ENCODE assay signal across 18 cellular contexts in the genomic region with DNA sequence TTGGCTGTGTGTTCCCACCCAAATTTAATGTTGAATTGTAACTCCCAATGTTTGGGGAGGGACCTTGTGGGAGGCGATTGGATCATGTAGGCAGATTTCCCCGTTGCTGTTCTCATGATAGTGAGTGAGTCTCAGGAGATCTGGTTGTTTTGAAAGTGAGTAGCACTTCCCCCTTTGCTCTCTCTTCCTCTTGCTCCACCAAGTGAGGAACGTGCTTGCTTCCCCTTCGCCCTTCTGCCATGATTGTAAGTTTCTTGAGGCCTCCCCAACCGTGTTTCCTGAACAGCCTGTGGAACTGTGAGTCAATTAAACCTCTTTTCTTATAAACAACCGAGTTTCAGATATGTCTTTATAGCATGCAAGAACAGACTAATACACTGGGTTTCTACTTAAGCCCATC.
A peak's percentile ranks its signal among the peaks of the same experiment; 100 is the strongest.
DNase-seq lines count a peak whose midpoint lies in the region; ATAC-seq, FAIRE-seq and TF ChIP-seq lines count a peak whose summit lies in the region.
"Had no signal": no experiment of that assay in that cellular context is flagged by ENCODE, and none has a peak within 500 bp of the region (broad histone marks: within the 10 kb centered on the region; RNA-seq: fewer than 3 reads in every experiment).

No MANE protein-coding gene starts in this region.

- FAIRE-seq in GM18507 (lab: Jason Lieb, UNC), result peak; percentile 57
- FAIRE-seq: H1 had no signal

- intact Hi-C loops in spleen (cut with DNase I; ENCODE audit: low total_unique reads), result no loop called here

- H4K20me1 ChIP-seq in OCI-LY1 (ENCODE audit: insufficient read depth, low read length), result no peaks in the 10 kb centered on the region

- no peak overlapping the region for H3K4me2 ChIP-seq in OCI-LY1 (ENCODE audit: low read length)

- H3K4me3 ChIP-seq in OCI-LY1 (ENCODE audit: low read depth, low read length, poor library complexity, severe bottlenecking) (no peak overlapping the region), spleen (no peak overlapping the region)
- H3K4me3 ChIP-seq: body of pancreas had no signal

- DNase-seq in GM18507 (ENCODE audit: extremely low spot score, insufficient read length, low read depth) (no peak), Kasumi-1 (lab: John Stamatoyannopoulos, UW) (peak; percentile 23 to 27), spleen (no peak)
- DNase-seq: activated CD8-positive, alpha-beta T cell treated with anti-CD3 and anti-CD28 coated beads for 36 hours; activated gamma-delta T cell treated with Interleukin-2 at 50 U/mL for 16 hours; body of pancreas; CD4-positive, alpha-beta memory T cell; DMS153; erythroblast; foreskin fibroblast; stimulated activated CD4-positive, alpha-beta T cell treated with anti-CD3 and anti-CD28 coated beads, Interleukin-15, amount 100 ng/mL, for 24 hours had no signal

- H3K27ac ChIP-seq in OCI-LY1 (ENCODE audit: low read depth, low read length, poor library complexity, severe bottlenecking), result peak overlapping the region; percentile 39
- peak overlapping the region in 7 of 8 donors; percentile 33 to 82 (median 68) for H3K27ac ChIP-seq in spleen
- H3K27ac ChIP-seq: body of pancreas had no signal

- peaks cover 32% of the 10 kb centered on the region for H3K9me3 ChIP-seq in OCI-LY1 (ENCODE audit: low read length)
- peaks cover 0 to 65% (median 50%) of the 10 kb centered on the region in 8 donors for H3K9me3 ChIP-seq in spleen
- H3K9me3 ChIP-seq: body of pancreas had no signal

- WGBS in spleen, 5 donors, result 39 to 49% (median 47%) methylated on average over 6 of the region's 6 CpGs

- peaks cover 74% of the 10 kb centered on the region for H3K36me3 ChIP-seq in OCI-LY1 (ENCODE audit: insufficient read depth, low read length)
- H3K36me3 ChIP-seq in spleen, result peaks cover 0 to 37% (median 7%) of the 10 kb centered on the region in 6 donors

- no peak overlapping the region for H2AFZ ChIP-seq in OCI-LY1 (ENCODE audit: low read length)

- H3K79me2 ChIP-seq in OCI-LY1 (ENCODE audit: insufficient read depth, low read length), result peaks cover 66% of the 10 kb centered on the region

- TF ChIP-seq POLR2A in spleen (IDR thresholded peaks at IDR 0.05), result no peak

- H3K4me1 ChIP-seq in OCI-LY1 (ENCODE audit: insufficient read depth, low read length, severe bottlenecking), result peaks cover 42% of the 10 kb centered on the region
- H3K4me1 ChIP-seq in spleen, result no peaks in the 10 kb centered on the region

- ATAC-seq in GM19455 (IDR thresholded peaks at IDR 0.05; ENCODE audit: unreplicated experiment) (no peak), HG03520 (IDR thresholded peaks at IDR 0.05; ENCODE audit: unreplicated experiment) (no peak), GM21390 (IDR thresholded peaks at IDR 0.05; ENCODE audit: unreplicated experiment) (no peak), HG03354 (IDR thresholded peaks at IDR 0.05; ENCODE audit: poor library complexity, severe bottlenecking, unreplicated experiment) (no peak)
- ATAC-seq: activated CD8-positive, alpha-beta T cell treated with anti-CD3 and anti-CD28 coated beads for 36 hours; body of pancreas; sciatic nerve had no signal

- H3K9ac ChIP-seq in OCI-LY1 (ENCODE audit: low read length), result no peak overlapping the region

- no peaks in the 10 kb centered on the region for H3F3A ChIP-seq in OCI-LY1 (ENCODE audit: insufficient read depth, low read length)

- no peak for TF ChIP-seq CTCF in OCI-LY1 (IDR thresholded peaks at IDR 0.05; ENCODE audit: low read length)
- TF ChIP-seq CTCF in spleen (IDR thresholded peaks at IDR 0.05 in 8 of 11, conservative IDR thresholded peaks at IDR 0.05 in 3 of 11), result no peak

- no peaks in the 10 kb centered on the region for H3K9me2 ChIP-seq in OCI-LY1 (ENCODE audit: low read depth, low read length)

- H3K27me3 ChIP-seq in OCI-LY1 (ENCODE audit: insufficient read depth, low read length) (no peaks in the 10 kb centered on the region), spleen (replicated peaks in 1 of 7) (no peaks in the 10 kb centered on the region)
- H3K27me3 ChIP-seq: body of pancreas had no signal

Comparison
In these comparisons a context has a peak if more than half of its experiments do, and no peak if none do; other contexts are left out.
1. DNase-seq: peak in Kasumi-1 (2 of 2); none in GM18507 (single experiment) and spleen (single experiment).